Comparison of ENCODE assay signal across 1 cellular context in genomic region chr5:80623911-80624457, GRCh38.
TF ChIP-seq lines count a peak whose summit lies in the region.

No MANE protein-coding gene starts in this region.

TF ChIP-seq in HepG2, 621 proteins besides CTCF, POLR2A, EP300 and RAD21:
- TF ChIP-seq ZNF713 (CRISPR knock-in tag; IDR thresholded peaks at IDR 0.05) (no peak), LBX2 (CRISPR knock-in tag; IDR thresholded peaks at IDR 0.05; ENCODE audit: borderline replicate concordance) (no peak), HOMEZ (CRISPR knock-in tag; IDR thresholded peaks at IDR 0.05; ENCODE audit: low read depth) (peak; percentile 46; the same call in 1 of the 2 replicates), ELF3 (CRISPR knock-in tag; IDR thresholded peaks at IDR 0.05) (peak; percentile 80), ZNF362 (CRISPR knock-in tag; IDR thresholded peaks at IDR 0.05; ENCODE audit: borderline replicate concordance) (0 out of 2 replicates have a peak, but pooled peaks have one; percentile 17)
- TF ChIP-seq, protein P1, sequence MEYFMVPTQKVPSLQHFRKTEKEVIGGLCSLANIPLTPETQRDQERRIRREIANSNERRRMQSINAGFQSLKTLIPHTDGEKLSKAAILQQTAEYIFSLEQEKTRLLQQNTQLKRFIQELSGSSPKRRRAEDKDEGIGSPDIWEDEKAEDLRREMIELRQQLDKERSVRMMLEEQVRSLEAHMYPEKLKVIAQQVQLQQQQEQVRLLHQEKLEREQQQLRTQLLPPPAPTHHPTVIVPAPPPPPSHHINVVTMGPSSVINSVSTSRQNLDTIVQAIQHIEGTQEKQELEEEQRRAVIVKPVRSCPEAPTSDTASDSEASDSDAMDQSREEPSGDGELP (IDR thresholded peaks at IDR 0.05; ENCODE audit: borderline replicate concordance, low read depth): peak; percentile 53; the same call in 1 of the 2 replicates
